Comparison of ENCODE assay signal across 6 cellular contexts in the genomic region with DNA sequence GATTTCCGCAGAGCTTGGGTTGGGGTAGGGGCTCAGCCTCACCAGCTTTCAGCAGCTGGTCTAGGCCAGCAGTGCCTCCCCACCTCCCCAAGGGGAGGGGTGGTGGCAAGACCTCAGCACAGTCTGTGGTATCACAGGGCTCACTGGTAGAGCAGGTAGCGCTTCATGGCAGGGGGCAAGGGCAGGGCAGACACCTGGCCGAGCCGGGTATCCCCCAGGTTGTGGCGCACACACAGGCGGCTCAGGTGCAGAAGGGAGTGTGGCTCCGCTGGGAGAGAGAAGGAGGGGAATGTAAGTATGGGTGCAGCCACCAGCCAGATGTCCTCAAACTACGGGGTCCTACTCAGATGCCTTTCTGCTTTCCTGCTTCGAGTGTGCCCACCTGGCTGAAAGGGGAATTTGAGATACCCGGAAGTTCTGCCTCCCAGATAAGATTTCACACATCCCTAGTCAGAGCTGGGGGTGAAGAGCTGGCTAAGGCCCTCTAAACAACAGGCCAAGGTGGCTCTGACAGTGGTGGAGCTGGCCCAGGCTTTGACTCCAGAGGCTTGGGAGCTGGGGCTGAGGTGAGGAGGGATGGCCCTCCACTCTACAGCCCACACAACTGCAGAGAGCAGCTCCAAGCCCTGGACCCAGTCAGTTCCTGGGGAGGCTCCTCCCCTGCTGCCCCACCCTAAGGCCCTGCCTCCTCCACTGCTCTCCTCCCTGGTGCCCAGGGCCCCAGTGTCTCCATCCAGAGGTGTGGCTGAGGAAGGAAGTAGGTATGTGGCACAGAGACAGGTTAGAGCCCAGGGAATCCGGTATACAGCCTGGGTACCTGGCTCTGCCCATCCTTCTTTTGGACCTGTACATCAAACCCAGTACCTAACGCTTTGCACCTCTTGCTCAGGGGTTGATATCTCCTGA. TPM values are rescaled to one million over a fixed set of nuclear protein-coding genes. Genes with fewer than 3 reads are reported as not detected.
DNase-seq lines count a peak whose midpoint lies in the region; ATAC-seq lines count a peak whose summit lies in the region.

No MANE protein-coding gene starts in this region.

- H2BK5ac ChIP-seq in mesenchymal stem cell (ENCODE audit: low read depth, low read length, poor library complexity, severe bottlenecking): no peak overlapping the region

- no peak for ATAC-seq in activated T-cell treated with anti-CD3 and anti-CD28 coated beads, Interleukin-2, amount 50 U/mL, for 72 hours (replicated peaks in 1 of 2)
- no peak for ATAC-seq in HG03439 (IDR thresholded peaks at IDR 0.05; ENCODE audit: unreplicated experiment)

- no peaks in the 10 kb centered on the region for H3K9me3 Mint-ChIP-seq in activated T-cell treated with anti-CD3 and anti-CD28 coated beads, Interleukin-2, amount 50 U/mL, for 72 hours

- no peak overlapping the region for H3K4ac ChIP-seq in mesenchymal stem cell (ENCODE audit: low read depth in 1 of 2, low read length in 2 of 2)

- no peak overlapping the region for H2BK15ac ChIP-seq in mesenchymal stem cell (ENCODE audit: low read depth, poor library complexity, severe bottlenecking)

- peak overlapping the region; percentile 91 for H3K4me2 ChIP-seq in mesenchymal stem cell (ENCODE audit: low read length, poor library complexity, severe bottlenecking)

- peaks cover 18 to 21% of the 10 kb centered on the region in 2 donors for H3K36me3 Mint-ChIP-seq in activated T-cell treated with anti-CD3 and anti-CD28 coated beads, Interleukin-2, amount 50 U/mL, for 72 hours (ENCODE audit: insufficient read depth in 2 of 2)

- no peak overlapping the region for H2AFZ ChIP-seq in mesenchymal stem cell (ENCODE audit: low read depth, low read length)

- H3K4me1 ChIP-seq in mesenchymal stem cell (ENCODE audit: control insufficient read depth, insufficient read depth, low read depth, low read length): peaks cover 28% of the 10 kb centered on the region

- H2BK12ac ChIP-seq in mesenchymal stem cell (ENCODE audit: low read length in 2 of 2): peak overlapping the region in 1 of 2 experiments; percentile 67

- H3K27ac ChIP-seq in mesenchymal stem cell (ENCODE audit: low read length, poor library complexity, severe bottlenecking): peak overlapping the region; percentile 25

- DNase-seq in 8988T (peak; percentile 66), HPDE6-E6E7 (ENCODE audit: extremely low spot score) (peak; percentile 68), mesenchymal stem cell (peak; percentile 20), T-helper 9 cell (no peak)
- DNase-seq in activated T-cell treated with anti-CD3 and anti-CD28 coated beads, Interleukin-2, amount 50 U/mL, for 72 hours: peak; percentile 39 to 50

- no peak overlapping the region for H3K14ac ChIP-seq in mesenchymal stem cell (ENCODE audit: low read length in 2 of 2)

- peak overlapping the region in 1 of 2 experiments; percentile 89 for H3K4me3 ChIP-seq in mesenchymal stem cell (ENCODE audit: insufficient read depth in 1 of 2, low read depth in 1 of 2, low read length in 2 of 2)

- no peaks in the 10 kb centered on the region for H3K27me3 Mint-ChIP-seq in activated T-cell treated with anti-CD3 and anti-CD28 coated beads, Interleukin-2, amount 50 U/mL, for 72 hours (ENCODE audit: low read depth)

- H3K27ac Mint-ChIP-seq in activated T-cell treated with anti-CD3 and anti-CD28 coated beads, Interleukin-2, amount 50 U/mL, for 72 hours: peak overlapping the region; percentile 69

- H3K36me3 ChIP-seq in mesenchymal stem cell (ENCODE audit: control insufficient read depth in 1 of 2, insufficient read depth in 2 of 2, low read depth in 1 of 2, low read length in 2 of 2): peaks cover 29 to 40% of the 10 kb centered on the region in 2 experiments

- H3K9me3 ChIP-seq in mesenchymal stem cell (ENCODE audit: control insufficient read depth, low read length): no peaks in the 10 kb centered on the region

- H3K4me1 Mint-ChIP-seq in activated T-cell treated with anti-CD3 and anti-CD28 coated beads, Interleukin-2, amount 50 U/mL, for 72 hours (ENCODE audit: low read depth): peaks cover 63% of the 10 kb centered on the region

- peak overlapping the region; percentile 97 for H3K9ac ChIP-seq in mesenchymal stem cell (ENCODE audit: low read length)

- H2BK120ac ChIP-seq in mesenchymal stem cell (ENCODE audit: low read depth, low read length): no peak overlapping the region

- H4K8ac ChIP-seq in mesenchymal stem cell (ENCODE audit: low read length): peak overlapping the region; percentile 19

- WGBS in mesenchymal stem cell: 89% methylated on average over 11 of the region's 12 CpGs

- peak overlapping the region in 1 of 2 experiments; percentile 27 for H3K23ac ChIP-seq in mesenchymal stem cell (ENCODE audit: low read length in 2 of 2)

- peak overlapping the region in 1 of 2 experiments; percentile 22 for H3K18ac ChIP-seq in mesenchymal stem cell (ENCODE audit: low read depth in 1 of 2, low read length in 2 of 2)

- peak overlapping the region; percentile 97 to 98 for H3K4me3 Mint-ChIP-seq in activated T-cell treated with anti-CD3 and anti-CD28 coated beads, Interleukin-2, amount 50 U/mL, for 72 hours

- no peaks in the 10 kb centered on the region for H3K27me3 ChIP-seq in mesenchymal stem cell (ENCODE audit: control insufficient read depth in 1 of 2, insufficient read depth in 1 of 2, low read length in 2 of 2)

- peak overlapping the region; percentile 6 for H2AK5ac ChIP-seq in mesenchymal stem cell (ENCODE audit: low read length, severe bottlenecking)

- H3K79me1 ChIP-seq in mesenchymal stem cell (replicated peaks; ENCODE audit: low read length, poor library complexity, severe bottlenecking): peaks cover 2% of the 10 kb centered on the region

- H4K91ac ChIP-seq in mesenchymal stem cell (ENCODE audit: low read length): no peak overlapping the region

RNA-seq across cellular contexts. Expression of gene SPSB2, which starts 1.8 kb away (rescaled TPM):
- total RNA-seq in activated T-cell treated with anti-CD3 and anti-CD28 coated beads, Interleukin-2, amount 50 U/mL, for 72 hours: 10 to 100 TPM in 1 of 2 donors, 1 to 10 TPM in 1; 9.6 to 10.4 TPM
- 6.3 TPM for polyA plus RNA-seq in mesenchymal stem cell (2013, experiment 1 of 2)
- 6.7 TPM for polyA plus RNA-seq in mesenchymal stem cell (2013, experiment 2 of 2)

RNA-seq across cellular contexts. Expression of gene TPI1, which starts 4.0 kb away (rescaled TPM):
- total RNA-seq in activated T-cell treated with anti-CD3 and anti-CD28 coated beads, Interleukin-2, amount 50 U/mL, for 72 hours: 100 to 1,000 TPM; 504 to 562 TPM
- 589 TPM for polyA plus RNA-seq in mesenchymal stem cell (2013, experiment 1 of 2)
- 572 TPM for polyA plus RNA-seq in mesenchymal stem cell (2013, experiment 2 of 2)

RNA-seq across cellular contexts. Expression of gene USP5, which starts 19.4 kb away (rescaled TPM):
- total RNA-seq in activated T-cell treated with anti-CD3 and anti-CD28 coated beads, Interleukin-2, amount 50 U/mL, for 72 hours: 100 to 1,000 TPM in 1 of 2 donors, 10 to 100 TPM in 1; 98.0 to 105 TPM
- 77.2 TPM for polyA plus RNA-seq in mesenchymal stem cell (2013, experiment 1 of 2)
- polyA plus RNA-seq in mesenchymal stem cell (2013, experiment 2 of 2): 74.0 TPM

RNA-seq across cellular contexts. Expression of gene CDCA3, which starts 20.2 kb away (rescaled TPM):
- 10 to 100 TPM; 67.7 to 94.8 TPM for total RNA-seq in activated T-cell treated with anti-CD3 and anti-CD28 coated beads, Interleukin-2, amount 50 U/mL, for 72 hours
- 7.1 TPM for polyA plus RNA-seq in mesenchymal stem cell (2013, experiment 1 of 2)
- 6.9 TPM for polyA plus RNA-seq in mesenchymal stem cell (2013, experiment 2 of 2)

RNA-seq across cellular contexts. Expression of gene GNB3, which starts 30.6 kb away (rescaled TPM):
- total RNA-seq in activated T-cell treated with anti-CD3 and anti-CD28 coated beads, Interleukin-2, amount 50 U/mL, for 72 hours: 1 to 10 TPM in 1 of 2 donors, under 1 TPM in 1; 0.95 to 1.3 TPM
- polyA plus RNA-seq in mesenchymal stem cell (2013, experiment 1 of 2): 6.0 TPM
- polyA plus RNA-seq in mesenchymal stem cell (2013, experiment 2 of 2): 6.0 TPM
